ENCODE assay signal across 22 cellular contexts in genomic region chr1:7879228-7879627, GRCh38. TPM values are rescaled to one million over a fixed set of nuclear protein-coding genes. Genes with fewer than 3 reads are reported as not detected.
DNase-seq lines count a peak whose midpoint lies in the region; ATAC-seq and TF ChIP-seq lines count a peak whose summit lies in the region.
"Had no signal": no experiment of that assay in that cellular context is flagged by ENCODE, and none has a peak within 500 bp of the region (broad histone marks: within the 10 kb centered on the region; RNA-seq: fewer than 3 reads in every experiment).

No MANE protein-coding gene starts in this region.

- H3K27ac Mint-ChIP-seq in H9 (no peak overlapping the region), endothelial cell (ENCODE audit: unreplicated experiment) (no peak overlapping the region), mesothelial cell of epicardium (no peak overlapping the region)
- no peak overlapping the region for H3K27ac Mint-ChIP-seq in activated T-cell treated with anti-CD3 and anti-CD28 coated beads, Interleukin-2, amount 50 U/mL, for 72 hours
- H3K27ac Mint-ChIP-seq: B cell; CD8-positive, alpha-beta T cell had no signal

- H2AFZ ChIP-seq in H9 (ENCODE audit: low read length): no peak overlapping the region
- H2AFZ ChIP-seq: GM23248 had no signal

- no peaks in the 10 kb centered on the region for H3K79me1 ChIP-seq in H9 (ENCODE audit: insufficient read depth, low read depth, low read length, poor library complexity, severe bottlenecking)

- no peaks in the 10 kb centered on the region for H3K4me1 Mint-ChIP-seq in H9
- no peaks in the 10 kb centered on the region for H3K4me1 Mint-ChIP-seq in endothelial cell (ENCODE audit: unreplicated experiment)
- H3K4me1 Mint-ChIP-seq in mesothelial cell of epicardium: no peaks in the 10 kb centered on the region
- peaks cover 6% of the 10 kb centered on the region for H3K4me1 Mint-ChIP-seq in activated T-cell treated with anti-CD3 and anti-CD28 coated beads, Interleukin-2, amount 50 U/mL, for 72 hours (ENCODE audit: low read depth)
- H3K4me1 Mint-ChIP-seq: B cell had no signal

- H2BK15ac ChIP-seq in H9 (ENCODE audit: low read depth, low read length): no peak overlapping the region

- H3K4me3 Mint-ChIP-seq in H9 (no peak overlapping the region), endothelial cell (ENCODE audit: unreplicated experiment) (no peak overlapping the region), mesothelial cell of epicardium (no peak overlapping the region)
- H3K4me3 Mint-ChIP-seq in activated T-cell treated with anti-CD3 and anti-CD28 coated beads, Interleukin-2, amount 50 U/mL, for 72 hours: no peak overlapping the region
- H3K4me3 Mint-ChIP-seq: B cell; CD4-positive, CD25-positive, alpha-beta regulatory T cell; CD8-positive, alpha-beta T cell had no signal

- H4K91ac ChIP-seq in H9 (ENCODE audit: insufficient read length, low read depth, low read length): no peak overlapping the region

- no peak overlapping the region for H4K5ac ChIP-seq in H9 (ENCODE audit: insufficient read length, low read depth, low read length)

- H3K36me3 Mint-ChIP-seq in H9 (ENCODE audit: insufficient read depth in 1 of 3, low read depth in 3 of 3) (peaks cover 0 to 3% (median 1%) of the 10 kb centered on the region in 3 experiments; a peak in 2 of 7 replicates), endothelial cell (ENCODE audit: low read depth, unreplicated experiment) (no peaks in the 10 kb centered on the region), mesothelial cell of epicardium (peaks cover 4% of the 10 kb centered on the region)
- peaks cover 4 to 5% of the 10 kb centered on the region in 2 donors for H3K36me3 Mint-ChIP-seq in activated T-cell treated with anti-CD3 and anti-CD28 coated beads, Interleukin-2, amount 50 U/mL, for 72 hours (ENCODE audit: insufficient read depth in 2 of 2)

- H3K23ac ChIP-seq in H9 (ENCODE audit: insufficient read length, low read depth, low read length): no peak overlapping the region

- no peaks in the 10 kb centered on the region for H4K20me1 ChIP-seq in H9 (ENCODE audit: control insufficient read depth, insufficient read depth, insufficient read length)
- H4K20me1 ChIP-seq: BLaER1 had no signal

- no peak overlapping the region for H2BK5ac ChIP-seq in H9 (ENCODE audit: insufficient read length, low read length)

- H3K27me3 Mint-ChIP-seq in H9 (ENCODE audit: low read depth) (no peaks in the 10 kb centered on the region), endothelial cell (ENCODE audit: unreplicated experiment) (peaks cover under 1% of the 10 kb centered on the region), mesothelial cell of epicardium (ENCODE audit: low read depth) (peaks cover 4% of the 10 kb centered on the region)
- peaks cover 10% of the 10 kb centered on the region for H3K27me3 Mint-ChIP-seq in activated T-cell treated with anti-CD3 and anti-CD28 coated beads, Interleukin-2, amount 50 U/mL, for 72 hours (ENCODE audit: low read depth)
- H3K27me3 Mint-ChIP-seq: CD4-positive, CD25-positive, alpha-beta regulatory T cell had no signal

- no peak overlapping the region for H4K8ac ChIP-seq in H9 (replicated peaks; ENCODE audit: insufficient read length, low read depth, low read length)

- no peaks in the 10 kb centered on the region for H3K9me3 ChIP-seq in H9 (ENCODE audit: control insufficient read depth, low read depth, low read length)

- no peak overlapping the region for H3K18ac ChIP-seq in H9 (ENCODE audit: insufficient read length, low read depth, low read length)

- no peaks in the 10 kb centered on the region for H3K23me2 ChIP-seq in H9 (ENCODE audit: insufficient read length, low read depth, low read length, poor library complexity, severe bottlenecking)

- TF ChIP-seq CTCF in H9 (conservative IDR thresholded peaks at IDR 0.05) (peak; percentile 36; the same call in 2 of the 3 replicates), VCaP (conservative IDR thresholded peaks at IDR 0.05) (0 out of 2 replicates have a peak, but pooled peaks have one; percentile 5), endothelial cell (IDR thresholded peaks at IDR 0.05; ENCODE audit: unreplicated experiment) (peak; percentile 50), mesothelial cell of epicardium (IDR thresholded peaks at IDR 0.05; ENCODE audit: unreplicated experiment) (peak; percentile 59)

- H3K14ac ChIP-seq in H9 (ENCODE audit: insufficient read depth, low read length): no peak overlapping the region

- no CpG with 5 or more reads among the region's 3 CpGs for WGBS in H9 (ENCODE audit: extremely low coverage, insufficient read length, low lambda C conversion rate)

- no peak overlapping the region for H3K56ac ChIP-seq in H9 (ENCODE audit: insufficient read length, low read depth, low read length)

- ATAC-seq in activated T-cell treated with anti-CD3 and anti-CD28 coated beads, Interleukin-2, amount 50 U/mL, for 72 hours (replicated peaks in 1 of 2): no peak
- ATAC-seq in HG02798 (IDR thresholded peaks at IDR 0.05; ENCODE audit: poor library complexity, unreplicated experiment): no peak
- ATAC-seq: CD8-positive, alpha-beta T cell; HCT116 had no signal

- H3K27ac ChIP-seq in H9 (ENCODE audit: insufficient read length, low read depth, low read length): no peak overlapping the region
- H3K27ac ChIP-seq in VCaP: no peak overlapping the region
- H3K27ac ChIP-seq: 22Rv1, BLaER1, C4-2B, GM23248 had no signal

- H2BK120ac ChIP-seq in H9 (ENCODE audit: low read depth, low read length, poor library complexity, severe bottlenecking): no peak overlapping the region

- no peak overlapping the region for H3T11ph ChIP-seq in H9 (ENCODE audit: low read length)

- DNase-seq in H9 (no peak), endothelial cell (ENCODE audit: low spot score) (no peak), mesothelial cell of epicardium (ENCODE audit: low spot score in 2 of 2, unreplicated experiment in 2 of 2) (no peak), activated gamma-delta T cell (lab: John Stamatoyannopoulos, UW) (no peak)
- no peak for DNase-seq in activated T-cell treated with anti-CD3 and anti-CD28 coated beads, Interleukin-2, amount 50 U/mL, for 72 hours
- no peak for DNase-seq in activated naive CD4-positive, alpha-beta T cell (lab: John Stamatoyannopoulos, UW)
- DNase-seq: CD4-positive, CD25-positive, alpha-beta regulatory T cell; CD8-positive, alpha-beta T cell; DMS 273 treated with DMSO at 0.1 percent for 48 hours; DMS79; GM23248; H7 had no signal

- H2BK20ac ChIP-seq in H9 (ENCODE audit: low read depth, low read length, poor library complexity, severe bottlenecking): no peak overlapping the region

- no peak overlapping the region for H2AK5ac ChIP-seq in H9 (ENCODE audit: insufficient read length, low read length)

- no peak overlapping the region for H2BK12ac ChIP-seq in H9 (ENCODE audit: insufficient read length, low read depth, low read length)

- H3K4me1 ChIP-seq in H9 (ENCODE audit: insufficient read depth, low read length): no peaks in the 10 kb centered on the region
- H3K4me1 ChIP-seq: BLaER1 had no signal

- H3K79me2 ChIP-seq in H9 (ENCODE audit: insufficient read depth, low read length): no peaks in the 10 kb centered on the region

- no peak overlapping the region for H3K9ac ChIP-seq in H9 (ENCODE audit: extremely low read depth, insufficient read length, low read length)
- H3K9ac ChIP-seq: BLaER1, GM23248 had no signal

- no peak overlapping the region for H3K4me2 ChIP-seq in H9 (ENCODE audit: insufficient read depth, insufficient read length, low read length)
- H3K4me2 ChIP-seq: BLaER1 had no signal

- H3K9me3 Mint-ChIP-seq in H9: peaks cover 10 to 14% of the 10 kb centered on the region in 2 experiments
- H3K9me3 Mint-ChIP-seq in endothelial cell (ENCODE audit: unreplicated experiment): no peaks in the 10 kb centered on the region
- H3K9me3 Mint-ChIP-seq in mesothelial cell of epicardium: peaks cover 18% of the 10 kb centered on the region
- H3K9me3 Mint-ChIP-seq in activated T-cell treated with anti-CD3 and anti-CD28 coated beads, Interleukin-2, amount 50 U/mL, for 72 hours: peaks cover 4 to 5% of the 10 kb centered on the region in 2 donors

- H3K27me3 ChIP-seq in H9 (ENCODE audit: insufficient read depth, low read length): no peaks in the 10 kb centered on the region
- H3K27me3 ChIP-seq: BLaER1 had no signal

- no peak overlapping the region for H3K4ac ChIP-seq in H9 (ENCODE audit: low read depth, low read length)

RNA-seq across cellular contexts. Expression of gene UTS2, which starts 26.4 kb away (rescaled TPM):
- not detected in 2 replicates for total RNA-seq in H9 (2021)
- not detected for total RNA-seq in endothelial cell (ENCODE audit: unreplicated experiment)
- not detected in 3 replicates for total RNA-seq in mesothelial cell of epicardium
- not detected for total RNA-seq in activated T-cell treated with anti-CD3 and anti-CD28 coated beads, Interleukin-2, amount 50 U/mL, for 72 hours
- total RNA-seq: Daoy, G401, GM23248, H1 had no signal

Comparison
In these comparisons a context has a peak if more than half of its experiments do, and no peak if none do; other contexts are left out.
1. CTCF ChIP-seq: peak in every context shown above with its lines; median percentile 59 in mesothelial cell of epicardium; 50 in endothelial cell; 36 in H9; 5 in VCaP.